In the genomic region with DNA sequence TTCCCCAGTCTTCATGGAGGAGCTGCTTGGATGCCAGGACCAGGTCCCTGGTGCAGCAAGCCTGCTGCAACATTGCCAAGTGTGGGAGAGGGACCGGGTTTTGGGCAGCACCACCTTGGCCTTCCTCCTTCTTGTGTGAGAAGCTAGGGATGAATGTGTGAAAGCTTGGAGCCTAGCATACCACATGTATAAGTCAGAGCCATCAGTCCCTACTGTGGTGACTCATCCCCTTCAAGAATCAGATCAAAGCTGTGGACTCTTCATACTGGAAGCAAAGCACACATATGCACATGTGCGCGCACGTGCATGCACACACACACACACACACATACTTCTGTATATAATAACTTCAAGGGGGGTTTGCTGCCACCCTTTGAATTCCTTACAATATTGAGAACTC, we compare ENCODE assay signal across 13 cellular contexts.
A peak's percentile ranks its signal among the peaks of the same experiment; 100 is the strongest.
DNase-seq lines count a peak whose midpoint lies in the region.
"Had no signal": no experiment of that assay in that cellular context is flagged by ENCODE, and none has a peak within 500 bp of the region (broad histone marks: within the 10 kb centered on the region; RNA-seq: fewer than 3 reads in every experiment).

No MANE protein-coding gene starts in this region.

- no peaks in the 10 kb centered on the region for H3K4me1 Mint-ChIP-seq in activated naive CD4-positive, alpha-beta T cell treated with anti-CD3 and anti-CD28 coated beads, Interleukin-2, amount 10 ng/mL, durations not matched to agents 7 days and 5 days
- H3K4me1 Mint-ChIP-seq: activated naive CD8-positive, alpha-beta T cell treated with anti-CD3 and anti-CD28 coated beads, Interleukin-2, amount 10 ng/mL, durations not matched to agents 7 days and 5 days; stimulated activated naive B cell treated with anti-CD40 and anti-IgM and Interleukin-4, amounts not matched to agents 10 μg/mL and 1 μg/mL and 100 μg/mL, for 72 hours had no signal

- no peaks in the 10 kb centered on the region for H3K27me3 Mint-ChIP-seq in activated naive CD4-positive, alpha-beta T cell treated with anti-CD3 and anti-CD28 coated beads, Interleukin-2, amount 10 ng/mL, durations not matched to agents 7 days and 5 days
- H3K27me3 Mint-ChIP-seq: activated naive CD8-positive, alpha-beta T cell treated with anti-CD3 and anti-CD28 coated beads, Interleukin-2, amount 10 ng/mL, durations not matched to agents 7 days and 5 days; stimulated activated naive B cell treated with anti-CD40 and anti-IgM and Interleukin-4, amounts not matched to agents 10 μg/mL and 1 μg/mL and 100 μg/mL, for 72 hours had no signal

- H3K36me3 Mint-ChIP-seq in activated naive CD4-positive, alpha-beta T cell treated with anti-CD3 and anti-CD28 coated beads, Interleukin-2, amount 10 ng/mL, durations not matched to agents 7 days and 5 days = no peaks in the 10 kb centered on the region
- H3K36me3 Mint-ChIP-seq: activated naive CD8-positive, alpha-beta T cell treated with anti-CD3 and anti-CD28 coated beads, Interleukin-2, amount 10 ng/mL, durations not matched to agents 7 days and 5 days; stimulated activated naive B cell treated with anti-CD40 and anti-IgM and Interleukin-4, amounts not matched to agents 10 μg/mL and 1 μg/mL and 100 μg/mL, for 72 hours had no signal

- H3K27ac Mint-ChIP-seq in activated naive CD4-positive, alpha-beta T cell treated with anti-CD3 and anti-CD28 coated beads, Interleukin-2, amount 10 ng/mL, durations not matched to agents 7 days and 5 days = no peak overlapping the region
- H3K27ac Mint-ChIP-seq: activated CD8-positive, alpha-beta T cell treated with anti-CD3 and anti-CD28 coated beads, Interleukin-2, amount 10 ng/mL, durations not matched to agents 7 days and 5 days; activated naive CD8-positive, alpha-beta T cell treated with anti-CD3 and anti-CD28 coated beads, Interleukin-2, amount 10 ng/mL, durations not matched to agents 7 days and 5 days; stimulated activated naive B cell treated with anti-CD40 and anti-IgM and Interleukin-4, amounts not matched to agents 10 μg/mL and 1 μg/mL and 100 μg/mL, for 72 hours had no signal

- CTCF ChIA-PET in activated naive CD4-positive, alpha-beta T cell treated with anti-CD3 and anti-CD28 coated beads, Interleukin-2, amount 10 ng/mL, durations not matched to agents 7 days and 5 days (lab: Charles Lee) = interaction anchor here (0.6 kb wide), 1 partner anchor 57 kb away, joined by 3 read pairs; no protein-coding TSS in a partner anchor

- H3K4me3 Mint-ChIP-seq in activated naive CD4-positive, alpha-beta T cell treated with anti-CD3 and anti-CD28 coated beads, Interleukin-2, amount 10 ng/mL, durations not matched to agents 7 days and 5 days = no peak overlapping the region
- H3K4me3 Mint-ChIP-seq: activated CD8-positive, alpha-beta T cell treated with anti-CD3 and anti-CD28 coated beads, Interleukin-2, amount 10 ng/mL, durations not matched to agents 7 days and 5 days; activated naive CD8-positive, alpha-beta T cell treated with anti-CD3 and anti-CD28 coated beads, Interleukin-2, amount 10 ng/mL, durations not matched to agents 7 days and 5 days; stimulated activated naive B cell treated with anti-CD40 and anti-IgM and Interleukin-4, amounts not matched to agents 10 μg/mL and 1 μg/mL and 100 μg/mL, for 72 hours had no signal

- DNase-seq in A172 (ENCODE audit: low spot score) (peak; percentile 87), HCEC 1CT (peak; percentile 71), amniotic epithelial cell (ENCODE audit: low read depth) (peak; percentile 62), hepatic stellate cell (ENCODE audit: low spot score) (peak; percentile 64), NCI-H345 (lab: John Stamatoyannopoulos, UW) (no peak), hippocampal formation (lab: John Stamatoyannopoulos, UW) (no peak), UCSD-AML1 (lab: John Stamatoyannopoulos, UW; ENCODE audit: unreplicated experiment) (no peak)
- no peak for DNase-seq in activated naive CD4-positive, alpha-beta T cell treated with anti-CD3 and anti-CD28 coated beads, Interleukin-2, amount 10 ng/mL, durations not matched to agents 7 days and 5 days
- DNase-seq: activated CD8-positive, alpha-beta T cell treated with anti-CD3 and anti-CD28 coated beads, Interleukin-2, amount 10 ng/mL, durations not matched to agents 7 days and 5 days; activated naive CD8-positive, alpha-beta T cell treated with anti-CD3 and anti-CD28 coated beads, Interleukin-2, amount 10 ng/mL, durations not matched to agents 7 days and 5 days; left colon; occipital lobe; stimulated activated naive B cell treated with anti-CD40 and anti-IgM and Interleukin-4, amounts not matched to agents 10 μg/mL and 1 μg/mL and 100 μg/mL, for 72 hours had no signal

- no peaks in the 10 kb centered on the region for H3K9me3 Mint-ChIP-seq in activated naive CD4-positive, alpha-beta T cell treated with anti-CD3 and anti-CD28 coated beads, Interleukin-2, amount 10 ng/mL, durations not matched to agents 7 days and 5 days
- H3K9me3 Mint-ChIP-seq: activated naive CD8-positive, alpha-beta T cell treated with anti-CD3 and anti-CD28 coated beads, Interleukin-2, amount 10 ng/mL, durations not matched to agents 7 days and 5 days had no signal

Comparison
In these comparisons a context has a peak if more than half of its experiments do, and no peak if none do; other contexts are left out.
1. DNase-seq: peak in A172 (single experiment), HCEC 1CT (single experiment), amniotic epithelial cell (single experiment) and hepatic stellate cell (single experiment); none in activated naive CD4-positive, alpha-beta T cell treated with anti-CD3 and anti-CD28 coated beads, Interleukin-2, amount 10 ng/mL, durations not matched to agents 7 days and 5 days (single experiment), NCI-H345 (single experiment), hippocampal formation (0 of 2) and UCSD-AML1 (single experiment).